In the genomic region with DNA sequence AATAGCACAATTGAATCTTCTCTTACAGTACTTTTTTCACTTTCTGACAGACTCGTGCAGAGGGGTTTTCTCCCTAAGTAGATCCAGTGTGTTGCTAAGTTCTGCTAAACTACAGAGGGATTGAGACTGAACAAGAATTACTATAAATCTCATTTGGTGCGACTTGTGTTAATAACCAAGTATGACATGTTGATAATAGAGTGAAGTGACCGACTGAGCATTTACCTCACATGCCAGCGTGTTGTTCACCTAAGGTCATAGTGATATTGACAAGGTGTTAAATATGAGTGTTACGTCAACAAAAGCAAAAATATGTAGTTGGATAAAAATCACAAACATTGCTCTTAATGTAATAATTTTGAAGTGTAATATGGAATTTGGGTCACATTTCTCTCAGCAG, we compare ENCODE assay signal across 25 cellular contexts.
"Had no signal": no experiment of that assay in that cellular context is flagged by ENCODE, and none has a peak within 500 bp of the region (broad histone marks: within the 10 kb centered on the region; RNA-seq: fewer than 3 reads in every experiment).

No MANE protein-coding gene starts in this region.

- ATAC-seq: left lobe of liver; natural killer cell; psoas muscle; sciatic nerve; stimulated activated effector memory CD8-positive, alpha-beta T cell treated with anti-CD3 and anti-CD28 coated beads, Interleukin-12 subunit alpha, Interleukin-12 subunit beta, amount 100 ng/mL, for 72 hours; upper lobe of right lung had no signal

- H3K27me3 ChIP-seq: hepatocyte, neural progenitor cell, neutrophil, spleen, suprapubic skin, tibial artery, upper lobe of right lung had no signal

- H3K9me3 ChIP-seq: neutrophil, psoas muscle, spleen, suprapubic skin, thoracic aorta, tibial artery, upper lobe of right lung had no signal

- H3K27ac ChIP-seq: hepatocyte, neural progenitor cell, neutrophil, parathyroid adenoma, psoas muscle, spleen, suprapubic skin, thoracic aorta, tibial artery, upper lobe of right lung had no signal

- H3K36me3 ChIP-seq: neural progenitor cell, neutrophil, spleen, suprapubic skin, thoracic aorta, tibial artery, upper lobe of right lung had no signal

- H3K4me3 ChIP-seq: hepatocyte, lung, neural progenitor cell, psoas muscle, spleen, suprapubic skin, thoracic aorta, tibial artery, upper lobe of right lung had no signal

- DNase-seq: head of caudate nucleus; islet precursor cell; mesendoderm; naive B cell; natural killer cell; nephron progenitor cell; occipital lobe; psoas muscle; small intestine; spleen; stimulated activated CD4-positive, alpha-beta T cell treated with anti-CD3 and anti-CD28 coated beads, Interleukin-4, amount 100 ng/mL, for 24 hours; stimulated activated naive CD4-positive, alpha-beta T cell; tibial artery; trophoblast cell; upper lobe of right lung had no signal

- H3K4me1 ChIP-seq: neural progenitor cell, parathyroid adenoma, spleen, upper lobe of right lung had no signal
